Comparison of ENCODE assay signal across 1 cellular context in genomic region chr9:124480621-124480981, GRCh38.
TF ChIP-seq lines count a peak whose summit lies in the region.

No MANE protein-coding gene starts in this region.

TF ChIP-seq in GM12878, 131 proteins besides CTCF, POLR2A, EP300 and RAD21 (continued from another document):
- TF ChIP-seq KAT2A (conservative IDR thresholded peaks at IDR 0.05; ENCODE audit: control insufficient read depth, low read depth, low read length): no peak
- no peak for TF ChIP-seq RB1 (IDR thresholded peaks at IDR 0.05; ENCODE audit: borderline replicate concordance)
- no peak for TF ChIP-seq ATF7 (IDR thresholded peaks at IDR 0.05; ENCODE audit: low read depth)
